In the genomic region with DNA sequence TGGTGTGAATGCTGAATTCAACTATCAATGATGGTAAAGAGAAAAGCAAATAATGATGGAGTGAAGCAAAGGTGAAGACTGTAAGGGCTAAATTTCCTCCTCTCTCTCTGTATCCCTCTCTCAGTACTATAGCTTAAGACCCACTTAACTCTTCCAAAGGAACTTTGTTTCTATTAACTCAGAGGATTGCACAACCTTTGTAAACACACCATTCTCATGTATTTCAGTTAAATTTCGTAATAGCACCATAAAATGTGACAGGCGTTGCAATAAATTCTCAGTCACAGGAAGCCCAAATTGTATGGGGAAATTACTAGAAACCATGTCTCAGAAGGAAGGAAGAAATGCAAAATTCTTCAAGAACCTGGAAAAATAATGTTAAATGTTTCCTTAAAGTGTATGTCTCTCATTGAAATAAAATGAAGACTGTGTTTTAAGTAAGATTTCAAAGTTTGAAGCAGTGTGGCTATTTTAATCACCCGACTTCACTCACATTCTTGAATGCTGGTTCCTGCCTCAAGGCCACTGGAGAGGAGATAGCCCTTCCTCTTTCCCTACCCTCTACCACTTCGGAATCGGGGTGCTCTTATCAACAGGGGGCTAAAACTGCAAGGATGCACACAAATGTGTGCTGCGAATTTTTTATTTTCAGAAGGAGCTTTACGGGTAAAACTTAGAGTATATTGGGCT, we compare ENCODE assay signal across 10 cellular contexts.
DNase-seq lines count a peak whose midpoint lies in the region; ATAC-seq, FAIRE-seq and TF ChIP-seq lines count a peak whose summit lies in the region.
"Had no signal": no experiment of that assay in that cellular context is flagged by ENCODE, and none has a peak within 500 bp of the region (broad histone marks: within the 10 kb centered on the region; RNA-seq: fewer than 3 reads in every experiment).

No MANE protein-coding gene starts in this region.

- peak; percentile 63 for ATAC-seq in sciatic nerve
- no peak for ATAC-seq in HG03175 (IDR thresholded peaks at IDR 0.05; ENCODE audit: unreplicated experiment)
- ATAC-seq: stimulated activated effector memory CD8-positive, alpha-beta T cell treated with anti-CD3 and anti-CD28 coated beads, Interleukin-12 subunit alpha, Interleukin-12 subunit beta, amount 100 ng/mL, for 72 hours had no signal

- POLR2A ChIA-PET in GM10248 (lab: Yijun Ruan, JAX): no interaction called here

- DNase-seq in GM03348 (ENCODE audit: low spot score) (peak; percentile 36), MV-4-11 (lab: John Stamatoyannopoulos, UW) (peak; percentile 97), epithelial cell of proximal tubule (ENCODE audit: low read depth) (peak; percentile 42), sciatic nerve (ENCODE audit: low spot score) (no peak), GM10248 (ENCODE audit: extremely low spot score) (no peak), frontal cortex (ENCODE audit: low spot score in 2 of 2) (no peak), NCI-H748 treated with DMSO at 0.1 percent for 48 hours (lab: John Stamatoyannopoulos, UW) (no peak)
- DNase-seq: cerebellar nuclear complex had no signal

- TF ChIP-seq CTCF in epithelial cell of proximal tubule (conservative IDR thresholded peaks at IDR 0.05; ENCODE audit: low read depth, low read length) (no peak), GM10248 (IDR thresholded peaks at IDR 0.05; ENCODE audit: control extremely low read depth, extremely low read depth, low read depth, missing control alignments) (no peak)

- intact Hi-C loops in sciatic nerve (cut with DNase I): no loop called here

- no peak for FAIRE-seq in frontal cortex (lab: Jason Lieb, UNC)

- no peak overlapping the region for H3K4me3 ChIP-seq in epithelial cell of proximal tubule (ENCODE audit: low read depth, low read length)

- CTCF ChIA-PET in GM10248 (lab: Yijun Ruan, JAX): interaction anchor here (1.3 to 4.2 kb wide), 21 partner anchors 10 to 1442 kb away, joined by 4 to 47 read pairs (median 7); no protein-coding TSS in a partner anchor

Comparison
In these comparisons a context has a peak if more than half of its experiments do, and no peak if none do; other contexts are left out.
1. DNase-seq: peak in GM03348 (single experiment), MV-4-11 (single experiment) and epithelial cell of proximal tubule (single experiment); none in sciatic nerve (single experiment), GM10248 (single experiment), frontal cortex (0 of 2) and NCI-H748 treated with DMSO at 0.1 percent for 48 hours (single experiment).